13 cellular contexts compared by ENCODE assay signal in genomic region chrX:41118156-41118555, GRCh38. TPM values are rescaled to one million over a fixed set of nuclear protein-coding genes. Genes with fewer than 3 reads are reported as not detected.
DNase-seq lines count a peak whose midpoint lies in the region; ATAC-seq, FAIRE-seq and TF ChIP-seq lines count a peak whose summit lies in the region.
"Had no signal": no experiment of that assay in that cellular context is flagged by ENCODE, and none has a peak within 500 bp of the region (broad histone marks: within the 10 kb centered on the region; RNA-seq: fewer than 3 reads in every experiment).

No MANE protein-coding gene starts in this region.

- intact Hi-C loops in activated CD4-positive, alpha-beta memory T cell treated with anti-CD3 and anti-CD28 coated beads for 36 hours (cut with micrococcal nuclease), result loop anchor here (2.0 to 5.0 kb wide), 5 partner anchors 29 to 381 kb away; partner anchors contain the start of gene MED14
- intact Hi-C loops in CD14-positive monocyte (cut with micrococcal nuclease), result loop anchor here in 1 of 2 donors (10.0 kb wide), 1 partner anchor 243 kb away; no protein-coding TSS in a partner anchor

- no peaks in the 10 kb centered on the region for H3K27me3 Mint-ChIP-seq in activated CD4-positive, alpha-beta memory T cell treated with anti-CD3 and anti-CD28 coated beads for 36 hours
- H3K27me3 Mint-ChIP-seq in chondrocyte (ENCODE audit: low read depth), result no peaks in the 10 kb centered on the region
- no peaks in the 10 kb centered on the region for H3K27me3 Mint-ChIP-seq in stimulated activated memory B cell treated with anti-CD40 and anti-IgM and Interleukin-4, amounts not matched to agents 10 μg/mL and 1 μg/mL and 100 μg/mL, for 72 hours
- H3K27me3 Mint-ChIP-seq in CD14-positive monocyte (ENCODE audit: low read depth in 3 of 3), result peaks cover 0 to 16% (median 0%) of the 10 kb centered on the region in 3 donors

- TF ChIP-seq CTCF in chondrocyte (IDR thresholded peaks at IDR 0.05) (no peak), CD14-positive monocyte (IDR thresholded peaks at IDR 0.05) (no peak)

- peak overlapping the region; percentile 57 for H3K4me3 Mint-ChIP-seq in activated CD4-positive, alpha-beta memory T cell treated with anti-CD3 and anti-CD28 coated beads for 36 hours
- no peak overlapping the region for H3K4me3 Mint-ChIP-seq in chondrocyte (ENCODE audit: unreplicated experiment)
- peak overlapping the region; percentile 55 for H3K4me3 Mint-ChIP-seq in stimulated activated memory B cell treated with anti-CD40 and anti-IgM and Interleukin-4, amounts not matched to agents 10 μg/mL and 1 μg/mL and 100 μg/mL, for 72 hours
- no peak overlapping the region for H3K4me3 Mint-ChIP-seq in CD14-positive monocyte

- no peaks in the 10 kb centered on the region for H3K9me3 Mint-ChIP-seq in activated CD4-positive, alpha-beta memory T cell treated with anti-CD3 and anti-CD28 coated beads for 36 hours
- no peaks in the 10 kb centered on the region for H3K9me3 Mint-ChIP-seq in chondrocyte (ENCODE audit: low read depth)
- H3K9me3 Mint-ChIP-seq in stimulated activated memory B cell treated with anti-CD40 and anti-IgM and Interleukin-4, amounts not matched to agents 10 μg/mL and 1 μg/mL and 100 μg/mL, for 72 hours, result no peaks in the 10 kb centered on the region
- peaks cover 0 to 5% (median 0%) of the 10 kb centered on the region in 7 donors for H3K9me3 Mint-ChIP-seq in CD14-positive monocyte

- peak; percentile 21 for DNase-seq in activated T-cell treated with anti-CD3 and anti-CD28 coated beads for 48 hours (ENCODE audit: low read depth)
- no peak for DNase-seq in activated T-cell treated with anti-CD3 and anti-CD28 coated beads for 4 hours
- peak; percentile 64 for DNase-seq in activated CD4-positive, alpha-beta memory T cell treated with anti-CD3 and anti-CD28 coated beads for 36 hours
- DNase-seq in chondrocyte (ENCODE audit: low spot score), result no peak
- no peak for DNase-seq in CD14-positive monocyte (ENCODE audit: low spot score)
- DNase-seq in NCI-H1048 (lab: John Stamatoyannopoulos, UW), result no peak
- no peak for DNase-seq in GM19239 (ENCODE audit: insufficient read length, low spot score)
- DNase-seq: Caco-2, left cardiac atrium, MM.1S, psoas muscle, stomach had no signal

- no peaks in the 10 kb centered on the region for H3K36me3 Mint-ChIP-seq in activated CD4-positive, alpha-beta memory T cell treated with anti-CD3 and anti-CD28 coated beads for 36 hours
- no peaks in the 10 kb centered on the region for H3K36me3 Mint-ChIP-seq in chondrocyte (ENCODE audit: low read depth)
- H3K36me3 Mint-ChIP-seq in stimulated activated memory B cell treated with anti-CD40 and anti-IgM and Interleukin-4, amounts not matched to agents 10 μg/mL and 1 μg/mL and 100 μg/mL, for 72 hours, result no peaks in the 10 kb centered on the region
- no peaks in the 10 kb centered on the region for H3K36me3 Mint-ChIP-seq in CD14-positive monocyte

- CTCF ChIA-PET in activated CD4-positive, alpha-beta memory T cell treated with anti-CD3 and anti-CD28 coated beads for 36 hours (lab: Charles Lee), result no interaction called here

- H3K27ac Mint-ChIP-seq in activated CD4-positive, alpha-beta memory T cell treated with anti-CD3 and anti-CD28 coated beads for 36 hours, result peak overlapping the region; percentile 66
- peak overlapping the region; percentile 49 for H3K27ac Mint-ChIP-seq in chondrocyte (ENCODE audit: unreplicated experiment)
- peak overlapping the region; percentile 48 for H3K27ac Mint-ChIP-seq in stimulated activated memory B cell treated with anti-CD40 and anti-IgM and Interleukin-4, amounts not matched to agents 10 μg/mL and 1 μg/mL and 100 μg/mL, for 72 hours
- H3K27ac Mint-ChIP-seq in CD14-positive monocyte, result peak overlapping the region in 1 of 7 donors; percentile 68

- FAIRE-seq in GM19239 (lab: Jason Lieb, UNC), result no peak

- H3K4me1 Mint-ChIP-seq in activated CD4-positive, alpha-beta memory T cell treated with anti-CD3 and anti-CD28 coated beads for 36 hours (ENCODE audit: low read depth), result peaks cover 81% of the 10 kb centered on the region
- H3K4me1 Mint-ChIP-seq in chondrocyte (ENCODE audit: low read depth) (peaks cover 54% of the 10 kb centered on the region), CD14-positive monocyte (peaks cover 35% of the 10 kb centered on the region)
- peaks cover 71% of the 10 kb centered on the region for H3K4me1 Mint-ChIP-seq in stimulated activated memory B cell treated with anti-CD40 and anti-IgM and Interleukin-4, amounts not matched to agents 10 μg/mL and 1 μg/mL and 100 μg/mL, for 72 hours

- POLR2A ChIA-PET in activated CD4-positive, alpha-beta memory T cell treated with anti-CD3 and anti-CD28 coated beads for 36 hours (lab: Charles Lee), result no interaction called here

- no peak for ATAC-seq in stimulated activated memory B cell treated with anti-CD40 and anti-IgM and Interleukin-4, amounts not matched to agents 10 μg/mL and 1 μg/mL and 100 μg/mL, for 72 hours
- ATAC-seq: left cardiac atrium, psoas muscle had no signal

RNA-seq across cellular contexts. Expression of gene USP9X, which starts 32.9 kb away (rescaled TPM):
- 10 to 100 TPM; 55.8 to 57.5 TPM for total RNA-seq in activated CD4-positive, alpha-beta memory T cell treated with anti-CD3 and anti-CD28 coated beads for 36 hours
- 85.9 to 101 TPM (median 86.3 TPM) in 3 replicates for total RNA-seq in chondrocyte
- polyA plus RNA-seq in CD14-positive monocyte, result 10 to 100 TPM in 1 of 2 donors, 1 to 10 TPM in 1; 9.6 to 16.1 TPM

Comparison
In these comparisons a context has a peak if more than half of its experiments do, and no peak if none do; other contexts are left out.
1. DNase-seq: peak in activated T-cell treated with anti-CD3 and anti-CD28 coated beads for 48 hours (single experiment) and activated CD4-positive, alpha-beta memory T cell treated with anti-CD3 and anti-CD28 coated beads for 36 hours (single experiment); none in activated T-cell treated with anti-CD3 and anti-CD28 coated beads for 4 hours (single experiment), chondrocyte (single experiment), CD14-positive monocyte (single experiment), NCI-H1048 (single experiment) and GM19239 (single experiment).
2. H3K4me3 Mint-ChIP-seq: peak in activated CD4-positive, alpha-beta memory T cell treated with anti-CD3 and anti-CD28 coated beads for 36 hours (single experiment) and stimulated activated memory B cell treated with anti-CD40 and anti-IgM and Interleukin-4, amounts not matched to agents 10 μg/mL and 1 μg/mL and 100 μg/mL, for 72 hours (single experiment); none in chondrocyte (single experiment) and CD14-positive monocyte (0 of 2).